ENCODE assay signal across 7 cellular contexts in genomic region chr15:76235186-76235826, GRCh38.
DNase-seq lines count a peak whose midpoint lies in the region; ATAC-seq, FAIRE-seq and TF ChIP-seq lines count a peak whose summit lies in the region.

No MANE protein-coding gene starts in this region.

- H3K9me3 ChIP-seq in gastrocnemius medialis: no peaks in the 10 kb centered on the region

- in situ Hi-C loops in gastrocnemius medialis (cut with MboI; ENCODE audit: low sequenced_read_pairs in 4 of 4): no loop called here

- DNase-seq in KG1 (lab: John Stamatoyannopoulos, UW) (peak; percentile 6), SKM-1 (lab: John Stamatoyannopoulos, UW; ENCODE audit: unreplicated experiment) (peak; percentile 7), globus pallidus (ENCODE audit: low spot score) (peak; percentile 24), gastrocnemius medialis (no peak)
- DNase-seq in stimulated activated CD4-positive, alpha-beta T cell treated with anti-CD3 and anti-CD28 coated beads, Interleukin-4, amount 100 ng/mL, for 1 hour: no peak

- intact Hi-C loops in gastrocnemius medialis (cut with DNase I; ENCODE audit: low total_unique reads): loop anchor here (1.0 to 10.0 kb wide), 3 partner anchors 45 to 629 kb away; no protein-coding TSS in a partner anchor

- peak in 4 of 5 experiments; percentile 34 to 63 (median 42) for TF ChIP-seq CTCF in gastrocnemius medialis (IDR thresholded peaks at IDR 0.05 in 4 of 5, conservative IDR thresholded peaks at IDR 0.05 in 1 of 5)

- ATAC-seq in gastrocnemius medialis (peak; percentile 39 to 93), GM19035 (IDR thresholded peaks at IDR 0.05; ENCODE audit: unreplicated experiment) (no peak)

- peaks cover 3 to 17% of the 10 kb centered on the region in 2 donors for H3K4me1 ChIP-seq in gastrocnemius medialis

- H3K36me3 ChIP-seq in gastrocnemius medialis: peaks cover 0 to 9% of the 10 kb centered on the region in 2 donors

- H3K27me3 ChIP-seq in gastrocnemius medialis: no peaks in the 10 kb centered on the region

- no peak overlapping the region for H3K27ac ChIP-seq in gastrocnemius medialis

- FAIRE-seq in G401.6 (lab: Jason Lieb, UNC): peak; percentile 93

- no peak overlapping the region for H3K4me3 ChIP-seq in gastrocnemius medialis

- no peak for TF ChIP-seq POLR2A in gastrocnemius medialis (IDR thresholded peaks at IDR 0.05)

Comparison
In these comparisons a context has a peak if more than half of its experiments do, and no peak if none do; other contexts are left out.
1. DNase-seq: peak in KG1 (single experiment), SKM-1 (single experiment) and globus pallidus (single experiment); none in gastrocnemius medialis (0 of 2) and stimulated activated CD4-positive, alpha-beta T cell treated with anti-CD3 and anti-CD28 coated beads, Interleukin-4, amount 100 ng/mL, for 1 hour (single experiment).